In genomic region chr3:63061449-63061848, GRCh38 we compare ENCODE assay signal across 17 cellular contexts.
"Had no signal": no experiment of that assay in that cellular context is flagged by ENCODE, and none has a peak within 500 bp of the region (broad histone marks: within the 10 kb centered on the region; RNA-seq: fewer than 3 reads in every experiment).

No MANE protein-coding gene starts in this region.

- H3K27ac ChIP-seq: heart left ventricle, neutrophil, spleen, testis, tibial nerve, upper lobe of right lung, vagina had no signal

- DNase-seq: effector CD8-positive, alpha-beta T cell; heart left ventricle; hippocampal formation; kidney glomerular epithelial cell; mammary epithelial cell; naive thymus-derived CD8-positive, alpha-beta T cell; posterior cingulate gyrus; spleen; stimulated activated CD4-positive, alpha-beta T cell treated with anti-CD3 and anti-CD28 coated beads, Interleukin-15, amount 100 ng/mL, for 24 hours; stimulated activated CD4-positive, alpha-beta T cell treated with anti-CD3 and anti-CD28 coated beads, Interleukin-1b, Interleukin-23, amount 100 ng/mL, for 48 hours; stimulated activated CD4-positive, alpha-beta T cell treated with anti-CD3 and anti-CD28 coated beads, Interleukin-4, amount 100 ng/mL, for 24 hours; stimulated activated naive CD8-positive, alpha-beta T cell treated with anti-CD3 and anti-CD28 coated beads, Interleukin-15, amount 100 ng/mL, for 72 hours; testis; upper lobe of right lung had no signal
